ENCODE assay signal across 23 cellular contexts in the genomic region with DNA sequence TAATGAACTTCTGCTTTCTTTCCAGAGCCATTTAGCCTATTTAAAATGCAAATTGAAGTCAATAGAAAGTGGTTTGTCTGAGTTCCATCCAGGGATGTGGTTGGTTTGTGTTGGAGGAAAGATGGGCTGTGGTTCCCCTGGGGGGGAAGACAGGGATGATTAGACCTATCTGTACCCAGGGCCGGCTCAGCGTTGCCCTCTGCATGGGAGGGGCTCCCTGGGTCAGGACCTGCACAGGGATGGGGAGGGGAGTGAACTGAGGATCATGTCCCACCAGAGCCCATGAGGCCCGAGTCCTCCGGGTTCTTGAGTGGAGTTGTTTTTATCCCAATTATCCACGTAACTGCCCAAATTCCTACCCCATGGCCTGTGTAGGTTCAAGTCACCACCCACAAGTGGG.
"Had no signal": no experiment of that assay in that cellular context is flagged by ENCODE, and none has a peak within 500 bp of the region (broad histone marks: within the 10 kb centered on the region; RNA-seq: fewer than 3 reads in every experiment).

No MANE protein-coding gene starts in this region.

- H3K9me3 Mint-ChIP-seq: activated B cell treated with CpG ODN at 0.5 μM for 24 hours; activated naive CD4-positive, alpha-beta T cell treated with anti-CD3 and anti-CD28 coated beads for 36 hours; activated naive CD8-positive, alpha-beta T cell treated with anti-CD3 and anti-CD28 coated beads for 36 hours; activated T-helper 17 cell treated with anti-CD3 and anti-CD28 coated beads, Interleukin-2, amount 50 U/mL, for 72 hours had no signal

- H3K4me1 Mint-ChIP-seq: activated B cell treated with CpG ODN at 0.5 μM for 24 hours; activated CD4-positive, alpha-beta T cell treated with anti-CD3 and anti-CD28 coated beads, Interleukin-2, amount 10 ng/mL, durations not matched to agents 24 days and 14 days; activated naive CD8-positive, alpha-beta T cell treated with anti-CD3 and anti-CD28 coated beads for 36 hours; activated T-helper 17 cell treated with anti-CD3 and anti-CD28 coated beads, Interleukin-2, amount 50 U/mL, for 72 hours had no signal

- H3K4me3 ChIP-seq: K562, PC-9 had no signal

- H3K36me3 Mint-ChIP-seq: activated naive CD8-positive, alpha-beta T cell treated with anti-CD3 and anti-CD28 coated beads for 36 hours had no signal

- H3K27ac Mint-ChIP-seq: activated B cell treated with CpG ODN at 0.5 μM for 24 hours; activated CD4-positive, alpha-beta T cell treated with anti-CD3 and anti-CD28 coated beads, Interleukin-2, amount 10 ng/mL, durations not matched to agents 24 days and 14 days; activated naive CD4-positive, alpha-beta T cell treated with anti-CD3 and anti-CD28 coated beads for 36 hours; activated naive CD8-positive, alpha-beta T cell treated with anti-CD3 and anti-CD28 coated beads for 36 hours; activated T-helper 17 cell treated with anti-CD3 and anti-CD28 coated beads, Interleukin-2, amount 50 U/mL, for 72 hours; T-helper 1 cell treated with Interleukin-12 subunit alpha and Interleukin-12 subunit beta and Interleukin-4 antibody, amounts not matched to agents 30 μg/mL and 1 μg/mL, for 36 hours had no signal

- DNase-seq: activated B cell treated with CpG ODN at 0.5 μM for 24 hours; activated CD4-positive, alpha-beta T cell treated with anti-CD3 and anti-CD28 coated beads for 1 hour; activated CD4-positive, alpha-beta T cell treated with anti-CD3 and anti-CD28 coated beads, Interleukin-2, amount 10 ng/mL, durations not matched to agents 24 days and 14 days; activated CD4-positive, alpha-beta T cell treated with anti-CD3 and anti-CD28 coated beads, Interleukin-2, amount 50 U/mL, for 48 hours; activated gamma-delta T cell; activated naive CD4-positive, alpha-beta T cell treated with anti-CD3 and anti-CD28 coated beads for 36 hours; activated naive CD8-positive, alpha-beta T cell treated with anti-CD3 and anti-CD28 coated beads for 36 hours; activated T-cell treated with anti-CD3 and anti-CD28 coated beads for 4 hours; activated T-cell treated with anti-CD3 and anti-CD28 coated beads, Interleukin-2, amount 50 U/mL, for 48 hours; cerebellar nuclear complex; Kasumi-1; NCI-H1048; NCI-H146; NCI-H187 treated with DMSO at 0.1 percent for 48 hours; NCI-H2081 treated with DMSO at 0.1 percent for 48 hours; NCI-H446 treated with DMSO at 0.1 percent for 48 hours; NCI-H524 treated with DMSO at 0.1 percent for 48 hours; NCI-H82; PC-9; SHP77 treated with DMSO at 0.1 percent for 48 hours had no signal

- H3K4me3 Mint-ChIP-seq: activated B cell treated with CpG ODN at 0.5 μM for 24 hours; activated CD4-positive, alpha-beta T cell treated with anti-CD3 and anti-CD28 coated beads, Interleukin-2, amount 10 ng/mL, durations not matched to agents 24 days and 14 days; activated naive CD4-positive, alpha-beta T cell treated with anti-CD3 and anti-CD28 coated beads for 36 hours; activated naive CD8-positive, alpha-beta T cell treated with anti-CD3 and anti-CD28 coated beads for 36 hours; activated T-helper 17 cell treated with anti-CD3 and anti-CD28 coated beads, Interleukin-2, amount 50 U/mL, for 72 hours; T-helper 1 cell treated with Interleukin-12 subunit alpha and Interleukin-12 subunit beta and Interleukin-4 antibody, amounts not matched to agents 30 μg/mL and 1 μg/mL, for 36 hours had no signal

- H3K27ac ChIP-seq: PC-9 had no signal

- H3K4me2 ChIP-seq: PC-9 had no signal

- H2AFZ ChIP-seq: PC-9 had no signal
